Comparison of ENCODE assay signal across 2 cellular contexts in the genomic region with DNA sequence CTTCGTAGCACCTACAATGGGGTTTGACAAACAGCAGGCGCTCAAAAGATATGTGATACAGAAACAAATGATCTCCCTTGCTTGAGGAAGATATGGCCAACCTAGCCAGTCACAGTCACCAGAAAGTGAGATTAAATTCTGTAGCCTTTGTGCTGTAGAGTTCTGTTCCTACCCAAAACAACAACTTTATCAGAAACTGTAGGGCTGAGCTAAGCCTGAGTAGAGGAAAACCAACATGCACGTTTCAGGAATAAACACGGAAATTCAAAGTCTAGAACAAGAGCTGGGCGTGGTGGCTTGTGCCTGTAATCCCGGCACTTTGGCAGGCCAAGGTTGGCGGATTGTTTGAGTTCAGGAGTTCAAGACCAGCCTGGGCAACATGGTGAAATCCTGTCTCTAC.
A peak's percentile ranks its signal among the peaks of the same experiment; 100 is the strongest.
TF ChIP-seq lines count a peak whose summit lies in the region.

No MANE protein-coding gene starts in this region.

TF ChIP-seq in HepG2, 621 proteins besides CTCF, POLR2A, EP300 and RAD21:
- TF ChIP-seq ZBTB40 (IDR thresholded peaks at IDR 0.05) (no peak), ZBTB40 (CRISPR knock-in tag; IDR thresholded peaks at IDR 0.05) (peak; percentile 59; the same call in 1 of the 2 replicates), GZF1 (CRISPR knock-in tag; IDR thresholded peaks at IDR 0.05) (no peak)
- TF ChIP-seq, protein P1, sequence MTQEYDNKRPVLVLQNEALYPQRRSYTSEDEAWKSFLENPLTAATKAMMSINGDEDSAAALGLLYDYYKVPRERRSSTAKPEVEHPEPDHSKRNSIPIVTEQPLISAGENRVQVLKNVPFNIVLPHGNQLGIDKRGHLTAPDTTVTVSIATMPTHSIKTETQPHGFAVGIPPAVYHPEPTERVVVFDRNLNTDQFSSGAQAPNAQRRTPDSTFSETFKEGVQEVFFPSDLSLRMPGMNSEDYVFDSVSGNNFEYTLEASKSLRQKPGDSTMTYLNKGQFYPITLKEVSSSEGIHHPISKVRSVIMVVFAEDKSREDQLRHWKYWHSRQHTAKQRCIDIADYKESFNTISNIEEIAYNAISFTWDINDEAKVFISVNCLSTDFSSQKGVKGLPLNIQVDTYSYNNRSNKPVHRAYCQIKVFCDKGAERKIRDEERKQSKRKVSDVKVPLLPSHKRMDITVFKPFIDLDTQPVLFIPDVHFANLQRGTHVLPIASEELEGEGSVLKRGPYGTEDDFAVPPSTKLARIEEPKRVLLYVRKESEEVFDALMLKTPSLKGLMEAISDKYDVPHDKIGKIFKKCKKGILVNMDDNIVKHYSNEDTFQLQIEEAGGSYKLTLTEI (CRISPR knock-in tag; conservative IDR thresholded peaks at IDR 0.05), result no peak
- TF ChIP-seq, protein P2, sequence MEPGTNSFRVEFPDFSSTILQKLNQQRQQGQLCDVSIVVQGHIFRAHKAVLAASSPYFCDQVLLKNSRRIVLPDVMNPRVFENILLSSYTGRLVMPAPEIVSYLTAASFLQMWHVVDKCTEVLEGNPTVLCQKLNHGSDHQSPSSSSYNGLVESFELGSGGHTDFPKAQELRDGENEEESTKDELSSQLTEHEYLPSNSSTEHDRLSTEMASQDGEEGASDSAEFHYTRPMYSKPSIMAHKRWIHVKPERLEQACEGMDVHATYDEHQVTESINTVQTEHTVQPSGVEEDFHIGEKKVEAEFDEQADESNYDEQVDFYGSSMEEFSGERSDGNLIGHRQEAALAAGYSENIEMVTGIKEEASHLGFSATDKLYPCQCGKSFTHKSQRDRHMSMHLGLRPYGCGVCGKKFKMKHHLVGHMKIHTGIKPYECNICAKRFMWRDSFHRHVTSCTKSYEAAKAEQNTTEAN (CRISPR knock-in tag; conservative IDR thresholded peaks at IDR 0.05), result no peak
TF ChIP-seq in HepG2: peak in this region for 1.

TF ChIP-seq in K562, 482 proteins besides CTCF, POLR2A, EP300 and RAD21:
- peak; percentile 77 for TF ChIP-seq ZBTB40 (IDR thresholded peaks at IDR 0.05)
- TF ChIP-seq ZBTB40 (CRISPR knock-in tag; IDR thresholded peaks at IDR 0.05), result no peak
- TF ChIP-seq PTTG1 (tag; IDR thresholded peaks at IDR 0.05; ENCODE audit: low read depth), result no peak
- TF ChIP-seq CREB5 (CRISPR knock-in tag; IDR thresholded peaks at IDR 0.05), result no peak
- TF ChIP-seq CLOCK (CRISPR knock-in tag; IDR thresholded peaks at IDR 0.05; ENCODE audit: borderline replicate concordance), result no peak
- TF ChIP-seq, protein P3, sequence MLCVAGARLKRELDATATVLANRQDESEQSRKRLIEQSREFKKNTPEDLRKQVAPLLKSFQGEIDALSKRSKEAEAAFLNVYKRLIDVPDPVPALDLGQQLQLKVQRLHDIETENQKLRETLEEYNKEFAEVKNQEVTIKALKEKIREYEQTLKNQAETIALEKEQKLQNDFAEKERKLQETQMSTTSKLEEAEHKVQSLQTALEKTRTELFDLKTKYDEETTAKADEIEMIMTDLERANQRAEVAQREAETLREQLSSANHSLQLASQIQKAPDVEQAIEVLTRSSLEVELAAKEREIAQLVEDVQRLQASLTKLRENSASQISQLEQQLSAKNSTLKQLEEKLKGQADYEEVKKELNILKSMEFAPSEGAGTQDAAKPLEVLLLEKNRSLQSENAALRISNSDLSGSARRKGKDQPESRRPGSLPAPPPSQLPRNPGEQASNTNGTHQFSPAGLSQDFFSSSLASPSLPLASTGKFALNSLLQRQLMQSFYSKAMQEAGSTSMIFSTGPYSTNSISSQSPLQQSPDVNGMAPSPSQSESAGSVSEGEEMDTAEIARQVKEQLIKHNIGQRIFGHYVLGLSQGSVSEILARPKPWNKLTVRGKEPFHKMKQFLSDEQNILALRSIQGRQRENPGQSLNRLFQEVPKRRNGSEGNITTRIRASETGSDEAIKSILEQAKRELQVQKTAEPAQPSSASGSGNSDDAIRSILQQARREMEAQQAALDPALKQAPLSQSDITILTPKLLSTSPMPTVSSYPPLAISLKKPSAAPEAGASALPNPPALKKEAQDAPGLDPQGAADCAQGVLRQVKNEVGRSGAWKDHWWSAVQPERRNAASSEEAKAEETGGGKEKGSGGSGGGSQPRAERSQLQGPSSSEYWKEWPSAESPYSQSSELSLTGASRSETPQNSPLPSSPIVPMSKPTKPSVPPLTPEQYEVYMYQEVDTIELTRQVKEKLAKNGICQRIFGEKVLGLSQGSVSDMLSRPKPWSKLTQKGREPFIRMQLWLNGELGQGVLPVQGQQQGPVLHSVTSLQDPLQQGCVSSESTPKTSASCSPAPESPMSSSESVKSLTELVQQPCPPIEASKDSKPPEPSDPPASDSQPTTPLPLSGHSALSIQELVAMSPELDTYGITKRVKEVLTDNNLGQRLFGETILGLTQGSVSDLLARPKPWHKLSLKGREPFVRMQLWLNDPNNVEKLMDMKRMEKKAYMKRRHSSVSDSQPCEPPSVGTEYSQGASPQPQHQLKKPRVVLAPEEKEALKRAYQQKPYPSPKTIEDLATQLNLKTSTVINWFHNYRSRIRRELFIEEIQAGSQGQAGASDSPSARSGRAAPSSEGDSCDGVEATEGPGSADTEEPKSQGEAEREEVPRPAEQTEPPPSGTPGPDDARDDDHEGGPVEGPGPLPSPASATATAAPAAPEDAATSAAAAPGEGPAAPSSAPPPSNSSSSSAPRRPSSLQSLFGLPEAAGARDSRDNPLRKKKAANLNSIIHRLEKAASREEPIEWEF (CRISPR knock-in tag; IDR thresholded peaks at IDR 0.05), result no peak
